23 cellular contexts compared by ENCODE assay signal in genomic region chr2:220904015-220904414, GRCh38.
"Had no signal": no experiment of that assay in that cellular context is flagged by ENCODE, and none has a peak within 500 bp of the region (broad histone marks: within the 10 kb centered on the region; RNA-seq: fewer than 3 reads in every experiment).

No MANE protein-coding gene starts in this region.

- H3K4me2 ChIP-seq: SK-N-SH had no signal

- DNase-seq: KBM-7, MV-4-11, NCI-H1048, NCI-H1105, NCI-H1417, NCI-H146, NCI-H187, NCI-H2029, NCI-H2081 treated with DMSO at 0.1 percent for 48 hours, NCI-H2171, NCI-H226, NCI-H446, NCI-H510A, NCI-H524 treated with DMSO at 0.1 percent for 48 hours, NCI-H69, NCI-H774, PC-3, SHP77, SK-N-SH, SW 1271 had no signal

- H3K27ac ChIP-seq: HL-60, RWPE1 had no signal

- H3K9ac ChIP-seq: SK-N-SH had no signal

- ATAC-seq: Panc1, PC-3 had no signal

- H3K9me3 ChIP-seq: SK-N-SH had no signal
